In genomic region chr11:6812391-6813005, GRCh38 we compare ENCODE assay signal across 9 cellular contexts.
DNase-seq lines count a peak whose midpoint lies in the region; ATAC-seq lines count a peak whose summit lies in the region.
"Had no signal": no experiment of that assay in that cellular context is flagged by ENCODE, and none has a peak within 500 bp of the region (broad histone marks: within the 10 kb centered on the region; RNA-seq: fewer than 3 reads in every experiment).

No MANE protein-coding gene starts in this region.

- H3K4me1 Mint-ChIP-seq in activated naive CD8-positive, alpha-beta T cell treated with anti-CD3 and anti-CD28 coated beads, Interleukin-2, amount 50 U/mL, for 24 hours, result no peaks in the 10 kb centered on the region
- H3K4me1 Mint-ChIP-seq: activated naive CD4-positive, alpha-beta T cell treated with anti-CD3 and anti-CD28 coated beads, Interleukin-2, amount 50 U/mL, for 24 hours had no signal

- H3K27me3 Mint-ChIP-seq in activated naive CD8-positive, alpha-beta T cell treated with anti-CD3 and anti-CD28 coated beads, Interleukin-2, amount 50 U/mL, for 24 hours, result peaks cover 40% of the 10 kb centered on the region

- peak; percentile 58 for DNase-seq in DMS53 treated with DMSO at 0.1 percent for 48 hours (lab: John Stamatoyannopoulos, UW; ENCODE audit: unreplicated experiment)
- peak; percentile 2 for DNase-seq in NOMO-1 treated with dmso at 0.1 percent for 144 hours (lab: John Stamatoyannopoulos, UW; ENCODE audit: unreplicated experiment)
- DNase-seq in activated naive CD8-positive, alpha-beta T cell treated with anti-CD3 and anti-CD28 coated beads, Interleukin-2, amount 50 U/mL, for 24 hours, result peak; percentile 18
- peak; percentile 71 for DNase-seq in iPS-NIHi11 (ENCODE audit: low spot score)
- DNase-seq in stimulated activated CD4-positive, alpha-beta T cell treated with anti-CD3 and anti-CD28 coated beads, Interleukin-2, amount 100 ng/mL, for 48 hours, result peak; percentile 16 to 36
- no peak for DNase-seq in GDM1 (lab: John Stamatoyannopoulos, UW)

- H3K36me3 Mint-ChIP-seq in activated naive CD8-positive, alpha-beta T cell treated with anti-CD3 and anti-CD28 coated beads, Interleukin-2, amount 50 U/mL, for 24 hours (ENCODE audit: low read depth), result no peaks in the 10 kb centered on the region
- H3K36me3 Mint-ChIP-seq: activated naive CD4-positive, alpha-beta T cell treated with anti-CD3 and anti-CD28 coated beads, Interleukin-2, amount 50 U/mL, for 24 hours had no signal

- H3K9me3 Mint-ChIP-seq in activated naive CD8-positive, alpha-beta T cell treated with anti-CD3 and anti-CD28 coated beads, Interleukin-2, amount 50 U/mL, for 24 hours, result no peaks in the 10 kb centered on the region
- H3K9me3 Mint-ChIP-seq: activated naive CD4-positive, alpha-beta T cell treated with anti-CD3 and anti-CD28 coated beads, Interleukin-2, amount 50 U/mL, for 24 hours had no signal

- H3K4me3 Mint-ChIP-seq in activated naive CD8-positive, alpha-beta T cell treated with anti-CD3 and anti-CD28 coated beads, Interleukin-2, amount 50 U/mL, for 24 hours, result no peak overlapping the region
- H3K4me3 Mint-ChIP-seq: activated naive CD4-positive, alpha-beta T cell treated with anti-CD3 and anti-CD28 coated beads, Interleukin-2, amount 50 U/mL, for 24 hours had no signal

- ATAC-seq in GM19372 (IDR thresholded peaks at IDR 0.05; ENCODE audit: low read depth, unreplicated experiment), result peak; percentile 93
- ATAC-seq in HG03520 (IDR thresholded peaks at IDR 0.05; ENCODE audit: unreplicated experiment), result peak; percentile 94
- peak; percentile 84 for ATAC-seq in activated naive CD8-positive, alpha-beta T cell treated with anti-CD3 and anti-CD28 coated beads, Interleukin-2, amount 50 U/mL, for 24 hours

- H3K27ac Mint-ChIP-seq in activated naive CD8-positive, alpha-beta T cell treated with anti-CD3 and anti-CD28 coated beads, Interleukin-2, amount 50 U/mL, for 24 hours, result no peak overlapping the region
- H3K27ac Mint-ChIP-seq: activated naive CD4-positive, alpha-beta T cell treated with anti-CD3 and anti-CD28 coated beads, Interleukin-2, amount 50 U/mL, for 24 hours had no signal
